25 cellular contexts compared by ENCODE assay signal in the genomic region with DNA sequence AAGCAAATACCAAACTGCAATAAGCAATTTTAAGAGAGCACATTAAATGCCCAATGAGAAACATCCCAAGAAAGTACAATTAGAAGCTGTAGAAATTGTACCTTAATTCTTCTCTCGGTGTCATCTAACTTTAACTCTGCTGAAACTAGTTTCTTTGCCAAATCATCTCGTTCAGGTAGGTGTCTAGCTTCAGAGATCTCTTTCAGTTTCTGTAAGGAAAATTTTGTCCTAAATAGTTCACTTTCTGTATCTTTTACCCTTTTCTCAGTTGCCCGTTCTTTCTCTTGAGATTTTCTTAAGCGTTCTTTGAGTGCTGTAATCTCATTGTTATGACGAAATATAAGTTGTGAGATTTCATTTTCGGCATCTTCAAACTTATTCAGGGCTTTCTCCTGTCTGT. TPM values are rescaled to one million over a fixed set of nuclear protein-coding genes. Genes with fewer than 3 reads are reported as not detected.
DNase-seq lines count a peak whose midpoint lies in the region; ATAC-seq, FAIRE-seq and TF ChIP-seq lines count a peak whose summit lies in the region.
"Had no signal": no experiment of that assay in that cellular context is flagged by ENCODE, and none has a peak within 500 bp of the region (broad histone marks: within the 10 kb centered on the region; RNA-seq: fewer than 3 reads in every experiment).

No MANE protein-coding gene starts in this region.

- no peaks in the 10 kb centered on the region for H3K9me3 ChIP-seq in astrocyte (ENCODE audit: insufficient read depth, low read depth, low read length)
- H3K9me3 ChIP-seq in lower lobe of right lung = no peaks in the 10 kb centered on the region
- no peaks in the 10 kb centered on the region for H3K9me3 ChIP-seq in smooth muscle cell (replicated peaks; ENCODE audit: low read depth)
- no peaks in the 10 kb centered on the region for H3K9me3 ChIP-seq in suprapubic skin
- H3K9me3 ChIP-seq: Peyer's patch had no signal

- H3K9me3 Mint-ChIP-seq in GM23338 (no peaks in the 10 kb centered on the region; the same call in 1 of the 3 replicates), astrocyte (ENCODE audit: unreplicated experiment) (no peaks in the 10 kb centered on the region)

- H3K4me2 ChIP-seq in GM23338 = no peak overlapping the region
- H3K4me2 ChIP-seq in astrocyte (ENCODE audit: low read length) = peak overlapping the region; percentile 39
- no peak overlapping the region for H3K4me2 ChIP-seq in smooth muscle cell
- H3K4me2 ChIP-seq: KMS-11 had no signal

- H3K4me3 ChIP-seq in GM23338 (no peak overlapping the region), astrocyte (ENCODE audit: insufficient read depth, low read depth, low read length) (no peak overlapping the region), lower lobe of right lung (peak overlapping the region; percentile 27), smooth muscle cell (peak overlapping the region; percentile 14), suprapubic skin (no peak overlapping the region)
- H3K4me3 ChIP-seq: Peyer's patch had no signal

- no peak for FAIRE-seq in astrocyte (lab: Jason Lieb, UNC)
- FAIRE-seq: GM12892 had no signal

- H3K4me1 ChIP-seq in GM23338 (ENCODE audit: insufficient read depth) = peaks cover 4% of the 10 kb centered on the region; the same call in 1 of the 2 replicates
- H3K4me1 ChIP-seq in astrocyte (ENCODE audit: insufficient read depth, low read length) = no peaks in the 10 kb centered on the region
- H3K4me1 ChIP-seq in lower lobe of right lung = no peaks in the 10 kb centered on the region
- no peaks in the 10 kb centered on the region for H3K4me1 ChIP-seq in smooth muscle cell (ENCODE audit: low read depth)
- no peaks in the 10 kb centered on the region for H3K4me1 ChIP-seq in suprapubic skin
- H3K4me1 ChIP-seq: Peyer's patch had no signal

- no peaks in the 10 kb centered on the region for H3F3A ChIP-seq in GM23338 (replicated peaks; ENCODE audit: low read depth)
- H3F3A ChIP-seq in smooth muscle cell (ENCODE audit: low read depth) = no peaks in the 10 kb centered on the region

- H3K27ac ChIP-seq in GM23338 (ENCODE audit: low read depth) = no peak overlapping the region
- H3K27ac ChIP-seq in astrocyte (ENCODE audit: low read depth, low read length) = no peak overlapping the region
- peak overlapping the region; percentile 0 for H3K27ac ChIP-seq in lower lobe of right lung
- H3K27ac ChIP-seq in smooth muscle cell (ENCODE audit: low read depth) = no peak overlapping the region
- H3K27ac ChIP-seq in suprapubic skin = no peak overlapping the region
- H3K27ac ChIP-seq: KMS-11, Peyer's patch had no signal

- no peak for TF ChIP-seq EP300 in suprapubic skin (IDR thresholded peaks at IDR 0.05)

- DNase-seq in GM23338 (ENCODE audit: low spot score) (no peak), astrocyte (ENCODE audit: low read depth) (no peak), lower lobe of right lung (no peak), smooth muscle cell (lab: John Stamatoyannopoulos, UW; ENCODE audit: unreplicated experiment) (no peak), left ventricle myocardium superior (no peak), suprapubic skin (ENCODE audit: low spot score in 2 of 2) (no peak), NCI-H1417 treated with DMSO at 0.1 percent for 48 hours (lab: John Stamatoyannopoulos, UW) (no peak)
- DNase-seq: 8988T; ACHN; Calu3; DMS79 treated with DMSO at 0.1 percent for 48 hours; GF-D8; IMR-90; NCI-H1092; NCI-H1436 treated with DMSO at 0.1 percent for 48 hours; NCI-H187 treated with DMSO at 0.1 percent for 48 hours; NCI-H446; NCI-H524 treated with DMSO at 0.1 percent for 48 hours; NCI-H774; NK-92 treated with Interleukin-12 subunit alpha and Interleukin-12 subunit beta, amount 100 ng/mL, for 24 hours; Peyer's patch; SHP77 treated with DMSO at 0.1 percent for 48 hours had no signal

- no peaks in the 10 kb centered on the region for H3K27me3 Mint-ChIP-seq in GM23338 (ENCODE audit: insufficient read depth, low read depth, poor library complexity)
- no peaks in the 10 kb centered on the region for H3K27me3 Mint-ChIP-seq in astrocyte (ENCODE audit: low read depth, unreplicated experiment)

- H3K4me3 Mint-ChIP-seq in GM23338 = no peak overlapping the region
- H3K4me3 Mint-ChIP-seq in astrocyte (ENCODE audit: unreplicated experiment) = no peak overlapping the region

- H3K9ac ChIP-seq in astrocyte (ENCODE audit: low read length) (no peak overlapping the region), smooth muscle cell (ENCODE audit: low read depth) (no peak overlapping the region)
- H3K9ac ChIP-seq: KMS-11 had no signal

- H3K36me3 Mint-ChIP-seq in GM23338 (ENCODE audit: low read depth) (no peaks in the 10 kb centered on the region; the same call in 1 of the 3 replicates), astrocyte (ENCODE audit: low read depth, unreplicated experiment) (no peaks in the 10 kb centered on the region)

- H3K4me1 Mint-ChIP-seq in GM23338 (no peaks in the 10 kb centered on the region), astrocyte (ENCODE audit: low read depth, unreplicated experiment) (no peaks in the 10 kb centered on the region)

- H3K27ac Mint-ChIP-seq in GM23338 (peak overlapping the region; percentile 89), astrocyte (ENCODE audit: unreplicated experiment) (no peak overlapping the region)

- H3K9me2 ChIP-seq in GM23338 (ENCODE audit: insufficient read depth) = no peaks in the 10 kb centered on the region

- H3K36me3 ChIP-seq in GM23338 (ENCODE audit: insufficient read depth) (no peaks in the 10 kb centered on the region), astrocyte (ENCODE audit: insufficient read depth, low read length) (no peaks in the 10 kb centered on the region), lower lobe of right lung (no peaks in the 10 kb centered on the region), smooth muscle cell (ENCODE audit: low read depth) (no peaks in the 10 kb centered on the region), suprapubic skin (no peaks in the 10 kb centered on the region)
- H3K36me3 ChIP-seq: Peyer's patch had no signal

- intact Hi-C loops in lower lobe of right lung (cut with DNase I) (no loop called here), left ventricle myocardium superior (cut with micrococcal nuclease) (no loop called here)

- no peaks in the 10 kb centered on the region for H3K27me3 ChIP-seq in GM23338 (ENCODE audit: insufficient read depth)
- no peaks in the 10 kb centered on the region for H3K27me3 ChIP-seq in astrocyte (ENCODE audit: insufficient read depth, low read length)
- no peaks in the 10 kb centered on the region for H3K27me3 ChIP-seq in lower lobe of right lung (ENCODE audit: low read depth)
- H3K27me3 ChIP-seq in smooth muscle cell (ENCODE audit: low read depth) = no peaks in the 10 kb centered on the region
- no peaks in the 10 kb centered on the region for H3K27me3 ChIP-seq in suprapubic skin
- H3K27me3 ChIP-seq: Peyer's patch had no signal

- H3K79me2 ChIP-seq in GM23338 (replicated peaks; ENCODE audit: insufficient read depth) (no peaks in the 10 kb centered on the region), astrocyte (ENCODE audit: insufficient read depth, low read length) (no peaks in the 10 kb centered on the region), smooth muscle cell (ENCODE audit: low read depth) (no peaks in the 10 kb centered on the region)

- no peak for TF ChIP-seq POLR2A in suprapubic skin (IDR thresholded peaks at IDR 0.05)

- H4K20me1 ChIP-seq in GM23338 (replicated peaks; ENCODE audit: insufficient read depth) (no peaks in the 10 kb centered on the region), astrocyte (ENCODE audit: insufficient read depth, low read length) (no peaks in the 10 kb centered on the region), smooth muscle cell (ENCODE audit: low read depth) (no peaks in the 10 kb centered on the region)

- ATAC-seq in GM23338 (no peak), lower lobe of right lung (peak in 1 of 2 donors; percentile 31), left ventricle myocardium superior (no peak)
- ATAC-seq: HCT116 had no signal

- WGBS in smooth muscle cell (ENCODE audit: low lambda C conversion rate) = 94% methylated on average over 6 of the region's 6 CpGs
- WGBS in suprapubic skin = 89% methylated on average over 6 of the region's 6 CpGs

- H2AFZ ChIP-seq in GM23338 = no peak overlapping the region
- no peak overlapping the region for H2AFZ ChIP-seq in astrocyte (ENCODE audit: low read depth, low read length)
- no peak overlapping the region for H2AFZ ChIP-seq in smooth muscle cell (ENCODE audit: low read depth)

- TF ChIP-seq CTCF in GM23338 (conservative IDR thresholded peaks at IDR 0.05; ENCODE audit: low read depth in 2 of 2) (no peak), astrocyte (IDR thresholded peaks at IDR 0.05; ENCODE audit: insufficient read depth, low read depth, low read length) (no peak), lower lobe of right lung (IDR thresholded peaks at IDR 0.05) (no peak), smooth muscle cell (IDR thresholded peaks at IDR 0.05; ENCODE audit: borderline replicate concordance, insufficient read depth, poor library complexity, severe bottlenecking) (no peak), suprapubic skin (IDR thresholded peaks at IDR 0.05) (no peak)

TF ChIP-seq in GM23338, 12 proteins besides CTCF, POLR2A, EP300 and RAD21 (continues in another document):
- no peak for TF ChIP-seq STAT1 (IDR thresholded peaks at IDR 0.05; ENCODE audit: unreplicated experiment)
- TF ChIP-seq, protein P1, sequence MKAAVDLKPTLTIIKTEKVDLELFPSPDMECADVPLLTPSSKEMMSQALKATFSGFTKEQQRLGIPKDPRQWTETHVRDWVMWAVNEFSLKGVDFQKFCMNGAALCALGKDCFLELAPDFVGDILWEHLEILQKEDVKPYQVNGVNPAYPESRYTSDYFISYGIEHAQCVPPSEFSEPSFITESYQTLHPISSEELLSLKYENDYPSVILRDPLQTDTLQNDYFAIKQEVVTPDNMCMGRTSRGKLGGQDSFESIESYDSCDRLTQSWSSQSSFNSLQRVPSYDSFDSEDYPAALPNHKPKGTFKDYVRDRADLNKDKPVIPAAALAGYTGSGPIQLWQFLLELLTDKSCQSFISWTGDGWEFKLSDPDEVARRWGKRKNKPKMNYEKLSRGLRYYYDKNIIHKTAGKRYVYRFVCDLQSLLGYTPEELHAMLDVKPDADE (IDR thresholded peaks at IDR 0.05) = no peak
- no peak for TF ChIP-seq ZNF331 (CRISPR knock-in tag; IDR thresholded peaks at IDR 0.05; ENCODE audit: low read depth)
- TF ChIP-seq NANOG (IDR thresholded peaks at IDR 0.05; ENCODE audit: borderline replicate concordance) = no peak
- no peak for TF ChIP-seq CREB1 (CRISPR knock-in tag; IDR thresholded peaks at IDR 0.05; ENCODE audit: low read depth)
- no peak for TF ChIP-seq ZNF114 (CRISPR knock-in tag; IDR thresholded peaks at IDR 0.05)
- TF ChIP-seq POLR2AphosphoS5 (IDR thresholded peaks at IDR 0.05; ENCODE audit: low read depth) = no peak

RNA-seq across cellular contexts. Expression of gene LCA5, which starts 24.1 kb away (rescaled TPM):
- total RNA-seq in GM23338 (2014; rRNA removed; shearing (Covaris generic)) = 3.3 and 4.2 TPM in 2 replicates
- 4.2 and 4.3 TPM in 2 replicates for polyA plus RNA-seq in GM23338 (2016; fragmentation: Nextera tagmentation; extraction: Ambion mirVana)
- total RNA-seq in astrocyte = 5.8 and 6.2 TPM in 2 replicates
- 7.1 TPM for total RNA-seq in lower lobe of right lung
- total RNA-seq in smooth muscle cell = 8.9 and 12.9 TPM in 2 replicates
- 3.0 and 4.6 TPM in 2 replicates for polyA plus RNA-seq in smooth muscle cell
- total RNA-seq in left ventricle myocardium superior = 2.4 TPM
- 1 to 10 TPM in 3 of 4 donors, under 1 TPM in 1; 0.95 to 2.6 (median 1.5) TPM for total RNA-seq in suprapubic skin

Comparison
In these comparisons a context has a peak if more than half of its experiments do, and no peak if none do; other contexts are left out.
1. H3K4me3 ChIP-seq: peak in lower lobe of right lung (single experiment) and smooth muscle cell (single experiment); none in GM23338 (single experiment), astrocyte (single experiment) and suprapubic skin (single experiment).